ENCODE assay signal across 8 cellular contexts in genomic region chr18:67104700-67105284, GRCh38.
DNase-seq lines count a peak whose midpoint lies in the region; ATAC-seq, FAIRE-seq and TF ChIP-seq lines count a peak whose summit lies in the region.

No MANE protein-coding gene starts in this region.

- no peak overlapping the region for H3K27ac Mint-ChIP-seq in activated CD8-positive, alpha-beta T cell treated with anti-CD3 and anti-CD28 coated beads, Interleukin-2, amount 10 ng/mL, durations not matched to agents 7 days and 5 days

- no peaks in the 10 kb centered on the region for H3K4me1 ChIP-seq in parathyroid adenoma

- H3K4me3 Mint-ChIP-seq in activated CD8-positive, alpha-beta T cell treated with anti-CD3 and anti-CD28 coated beads, Interleukin-2, amount 10 ng/mL, durations not matched to agents 7 days and 5 days = no peak overlapping the region

- DNase-seq in D721Med (ENCODE audit: insufficient read length, low spot score) (no peak), NCI-H446 treated with DMSO at 0.1 percent for 48 hours (lab: John Stamatoyannopoulos, UW) (peak; percentile 55), foreskin fibroblast (peak; percentile 25 to 58), germinal center (ENCODE audit: low spot score) (no peak)
- peak; percentile 55 for DNase-seq in activated CD8-positive, alpha-beta T cell treated with anti-CD3 and anti-CD28 coated beads, Interleukin-2, amount 10 ng/mL, durations not matched to agents 7 days and 5 days

- FAIRE-seq in D721Med (lab: Jason Lieb, UNC) = peak; percentile 100

- no peak overlapping the region for H2AFZ ChIP-seq in parathyroid adenoma

- ATAC-seq in GM19397 (IDR thresholded peaks at IDR 0.05; ENCODE audit: unreplicated experiment) (peak; percentile 92), HG03439 (IDR thresholded peaks at IDR 0.05; ENCODE audit: unreplicated experiment) (peak; percentile 91)
- ATAC-seq in activated CD8-positive, alpha-beta T cell treated with anti-CD3 and anti-CD28 coated beads, Interleukin-2, amount 10 ng/mL, durations not matched to agents 7 days and 5 days = peak; percentile 61

- H3K4me1 Mint-ChIP-seq in activated CD8-positive, alpha-beta T cell treated with anti-CD3 and anti-CD28 coated beads, Interleukin-2, amount 10 ng/mL, durations not matched to agents 7 days and 5 days (ENCODE audit: low read depth) = no peaks in the 10 kb centered on the region

- H3K27ac ChIP-seq in parathyroid adenoma = no peak overlapping the region

- CTCF ChIA-PET in activated CD8-positive, alpha-beta T cell treated with anti-CD3 and anti-CD28 coated beads, Interleukin-2, amount 10 ng/mL, durations not matched to agents 7 days and 5 days (lab: Charles Lee) = interaction anchor here (0.9 to 1.6 kb wide), 3 partner anchors 10 to 95 kb away, joined by 4 to 13 read pairs (median 6); no protein-coding TSS in a partner anchor

- H3K27me3 ChIP-seq in parathyroid adenoma (ENCODE audit: control insufficient read depth, insufficient read depth, low read length) = no peaks in the 10 kb centered on the region

- no peaks in the 10 kb centered on the region for H3K36me3 Mint-ChIP-seq in activated CD8-positive, alpha-beta T cell treated with anti-CD3 and anti-CD28 coated beads, Interleukin-2, amount 10 ng/mL, durations not matched to agents 7 days and 5 days (ENCODE audit: low read depth)

- TF ChIP-seq CTCF in D721Med (IDR thresholded peaks at IDR 0.05; ENCODE audit: insufficient read depth, missing control alignments) = peak; percentile 82
- peak; percentile 84 for TF ChIP-seq CTCF in foreskin fibroblast (IDR thresholded peaks at IDR 0.05; ENCODE audit: low read depth, low read length)
- peak; percentile 18 for TF ChIP-seq CTCF in parathyroid adenoma (IDR thresholded peaks at IDR 0.05)

- H3K9ac ChIP-seq in parathyroid adenoma = no peak overlapping the region

- POLR2A ChIA-PET in activated CD8-positive, alpha-beta T cell treated with anti-CD3 and anti-CD28 coated beads, Interleukin-2, amount 10 ng/mL, durations not matched to agents 7 days and 5 days (lab: Charles Lee) = no interaction called here

- H3K36me3 ChIP-seq in parathyroid adenoma (ENCODE audit: control insufficient read depth, insufficient read depth, low read length) = no peaks in the 10 kb centered on the region

- no peaks in the 10 kb centered on the region for H3K27me3 Mint-ChIP-seq in activated CD8-positive, alpha-beta T cell treated with anti-CD3 and anti-CD28 coated beads, Interleukin-2, amount 10 ng/mL, durations not matched to agents 7 days and 5 days (ENCODE audit: low read depth)

- no peaks in the 10 kb centered on the region for H3K79me2 ChIP-seq in parathyroid adenoma

- no peaks in the 10 kb centered on the region for H3K9me3 Mint-ChIP-seq in activated CD8-positive, alpha-beta T cell treated with anti-CD3 and anti-CD28 coated beads, Interleukin-2, amount 10 ng/mL, durations not matched to agents 7 days and 5 days (ENCODE audit: insufficient read depth)

- no peak overlapping the region for H3K4me3 ChIP-seq in foreskin fibroblast (ENCODE audit: low read depth in 1 of 2, low read length in 2 of 2)
- no peak overlapping the region for H3K4me3 ChIP-seq in parathyroid adenoma (ENCODE audit: low read depth, low read length)

- no peak overlapping the region for H3K4me2 ChIP-seq in parathyroid adenoma (ENCODE audit: low read length)

- no peaks in the 10 kb centered on the region for H3K9me3 ChIP-seq in parathyroid adenoma (ENCODE audit: control insufficient read depth, low read length)

Comparison
In these comparisons a context has a peak if more than half of its experiments do, and no peak if none do; other contexts are left out.
1. DNase-seq: peak in NCI-H446 treated with DMSO at 0.1 percent for 48 hours (single experiment), activated CD8-positive, alpha-beta T cell treated with anti-CD3 and anti-CD28 coated beads, Interleukin-2, amount 10 ng/mL, durations not matched to agents 7 days and 5 days (single experiment) and foreskin fibroblast (2 of 2); none in D721Med (single experiment) and germinal center (single experiment).
2. CTCF ChIP-seq: peak in every context shown above with its lines; median percentile 84 in foreskin fibroblast; 82 in D721Med; 18 in parathyroid adenoma.
3. Peak in every context shown above with its lines, with median percentiles within 50 percentile points of each other: ATAC-seq.